ENCODE assay signal across 6 cellular contexts in genomic region chr2:53840580-53840979, GRCh38.
"Had no signal": no experiment of that assay in that cellular context is flagged by ENCODE, and none has a peak within 500 bp of the region (broad histone marks: within the 10 kb centered on the region; RNA-seq: fewer than 3 reads in every experiment).

No MANE protein-coding gene starts in this region.

- H3K4me3 Mint-ChIP-seq: IgD-negative memory B cell had no signal

- H3K27ac ChIP-seq: HL-60 had no signal

- FAIRE-seq: HTR-8/SVneo had no signal

- H3K27me3 Mint-ChIP-seq: IgD-negative memory B cell had no signal

- DNase-seq: IMR-90, KBM-7, KG1 had no signal

- H3K27ac Mint-ChIP-seq: IgD-negative memory B cell had no signal
